In the genomic region with DNA sequence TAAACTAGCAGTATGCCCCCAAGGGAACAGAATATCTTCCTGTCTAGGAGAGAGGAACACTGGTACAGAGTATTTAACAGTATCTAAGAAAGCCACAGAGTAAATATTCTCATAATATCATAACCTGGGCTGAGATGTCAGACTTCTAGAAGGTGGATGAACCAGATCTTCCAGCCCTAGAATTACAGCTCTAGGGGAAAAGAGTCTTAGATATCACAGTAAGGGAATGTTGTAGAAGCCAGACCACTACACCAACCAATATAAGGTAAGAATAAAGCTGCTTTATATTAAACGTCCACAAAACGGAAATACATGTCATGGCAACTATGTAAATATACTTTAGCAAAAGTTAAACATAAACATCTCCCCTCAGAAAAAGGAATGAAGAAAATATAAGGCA, we compare ENCODE assay signal across 18 cellular contexts. TPM values are rescaled to one million over a fixed set of nuclear protein-coding genes. Genes with fewer than 3 reads are reported as not detected.
A peak's percentile ranks its signal among the peaks of the same experiment; 100 is the strongest.
DNase-seq lines count a peak whose midpoint lies in the region; ATAC-seq and TF ChIP-seq lines count a peak whose summit lies in the region.
"Had no signal": no experiment of that assay in that cellular context is flagged by ENCODE, and none has a peak within 500 bp of the region (broad histone marks: within the 10 kb centered on the region; RNA-seq: fewer than 3 reads in every experiment).

No MANE protein-coding gene starts in this region.

- peak overlapping the region; percentile 73 for H3K27ac Mint-ChIP-seq in activated T-cell treated with anti-CD3 and anti-CD28 coated beads, Interleukin-2, amount 50 U/mL, for 72 hours
- H3K27ac Mint-ChIP-seq in activated CD8-positive, alpha-beta T cell treated with anti-CD3 and anti-CD28 coated beads for 36 hours: peak overlapping the region; percentile 89
- H3K27ac Mint-ChIP-seq in stimulated activated naive CD8-positive, alpha-beta T cell treated with anti-CD3 and anti-CD28 coated beads, Interleukin-15, amount 100 ng/mL, for 72 hours: peak overlapping the region; percentile 91 to 95

- H3K4me1 ChIP-seq in foreskin keratinocyte: peaks cover 3% of the 10 kb centered on the region

- intact Hi-C loops in activated CD8-positive, alpha-beta T cell treated with anti-CD3 and anti-CD28 coated beads for 36 hours (cut with micrococcal nuclease): no loop called here

- ATAC-seq in activated T-cell treated with anti-CD3 and anti-CD28 coated beads, Interleukin-2, amount 50 U/mL, for 72 hours (replicated peaks in 1 of 2): no peak
- ATAC-seq in activated CD8-positive, alpha-beta T cell treated with anti-CD3 and anti-CD28 coated beads for 36 hours: no peak
- peak; percentile 11 for ATAC-seq in foreskin keratinocyte
- ATAC-seq in stimulated activated naive CD8-positive, alpha-beta T cell treated with anti-CD3 and anti-CD28 coated beads, Interleukin-15, amount 100 ng/mL, for 72 hours: no peak
- no peak for ATAC-seq in HG03039 (IDR thresholded peaks at IDR 0.05; ENCODE audit: unreplicated experiment)
- ATAC-seq in HG03108 (IDR thresholded peaks at IDR 0.05; ENCODE audit: unreplicated experiment): no peak

- H3K4me1 Mint-ChIP-seq in activated T-cell treated with anti-CD3 and anti-CD28 coated beads, Interleukin-2, amount 50 U/mL, for 72 hours (ENCODE audit: low read depth): peaks cover 76% of the 10 kb centered on the region
- peaks cover 77% of the 10 kb centered on the region for H3K4me1 Mint-ChIP-seq in activated CD8-positive, alpha-beta T cell treated with anti-CD3 and anti-CD28 coated beads for 36 hours (ENCODE audit: low read depth)
- H3K4me1 Mint-ChIP-seq in stimulated activated naive CD8-positive, alpha-beta T cell treated with anti-CD3 and anti-CD28 coated beads, Interleukin-15, amount 100 ng/mL, for 72 hours: peaks cover 82% of the 10 kb centered on the region

- no peak for DNase-seq in activated T-cell treated with anti-CD3 and anti-CD28 coated beads, Interleukin-2, amount 50 U/mL, for 72 hours
- no peak for DNase-seq in activated T-cell treated with anti-CD3 and anti-CD28 coated beads, Interleukin-2, amount 50 U/mL, for 48 hours
- no peak for DNase-seq in activated CD8-positive, alpha-beta T cell treated with anti-CD3 and anti-CD28 coated beads for 36 hours
- DNase-seq in foreskin keratinocyte (no peak), NOMO-1 treated with DMSO at 0.1 percent for 48 hours (lab: John Stamatoyannopoulos, UW; ENCODE audit: unreplicated experiment) (no peak)
- no peak for DNase-seq in stimulated activated naive CD8-positive, alpha-beta T cell treated with anti-CD3 and anti-CD28 coated beads, Interleukin-15, amount 100 ng/mL, for 72 hours
- DNase-seq: DMS153; dorsolateral prefrontal cortex; H9; NCI-H1417 treated with DMSO at 0.1 percent for 48 hours; NCI-H446 treated with DMSO at 0.1 percent for 48 hours; sigmoid colon; stimulated activated CD4-positive, alpha-beta T cell treated with anti-CD3 and anti-CD28 coated beads, Interleukin-4, amount 100 ng/mL, for 24 hours; WERI-Rb-1 had no signal

- no peaks in the 10 kb centered on the region for H3K9me3 Mint-ChIP-seq in activated T-cell treated with anti-CD3 and anti-CD28 coated beads, Interleukin-2, amount 50 U/mL, for 72 hours
- peaks cover 2% of the 10 kb centered on the region for H3K9me3 Mint-ChIP-seq in activated CD8-positive, alpha-beta T cell treated with anti-CD3 and anti-CD28 coated beads for 36 hours
- no peaks in the 10 kb centered on the region for H3K9me3 Mint-ChIP-seq in stimulated activated naive CD8-positive, alpha-beta T cell treated with anti-CD3 and anti-CD28 coated beads, Interleukin-15, amount 100 ng/mL, for 72 hours
- H3K9me3 Mint-ChIP-seq: H9 had no signal

- H3K4me3 Mint-ChIP-seq in activated T-cell treated with anti-CD3 and anti-CD28 coated beads, Interleukin-2, amount 50 U/mL, for 72 hours: peak overlapping the region in 1 of 2 donors; percentile 53
- H3K4me3 Mint-ChIP-seq in activated CD8-positive, alpha-beta T cell treated with anti-CD3 and anti-CD28 coated beads for 36 hours: no peak overlapping the region
- H3K4me3 Mint-ChIP-seq in stimulated activated naive CD8-positive, alpha-beta T cell treated with anti-CD3 and anti-CD28 coated beads, Interleukin-15, amount 100 ng/mL, for 72 hours: peak overlapping the region; percentile 45 to 46
- H3K4me3 Mint-ChIP-seq: H9 had no signal

- H3K27ac ChIP-seq in foreskin keratinocyte: no peak overlapping the region
- H3K27ac ChIP-seq: ascending aorta, neutrophil, sigmoid colon, WERI-Rb-1 had no signal

- H3K27me3 Mint-ChIP-seq in activated T-cell treated with anti-CD3 and anti-CD28 coated beads, Interleukin-2, amount 50 U/mL, for 72 hours (ENCODE audit: low read depth): no peaks in the 10 kb centered on the region
- no peaks in the 10 kb centered on the region for H3K27me3 Mint-ChIP-seq in activated CD8-positive, alpha-beta T cell treated with anti-CD3 and anti-CD28 coated beads for 36 hours
- H3K27me3 Mint-ChIP-seq in stimulated activated naive CD8-positive, alpha-beta T cell treated with anti-CD3 and anti-CD28 coated beads, Interleukin-15, amount 100 ng/mL, for 72 hours: no peaks in the 10 kb centered on the region

- CTCF ChIA-PET in activated CD8-positive, alpha-beta T cell treated with anti-CD3 and anti-CD28 coated beads for 36 hours (lab: Charles Lee): interaction anchor here (1.5 to 2.4 kb wide), 2 partner anchors 12 to 13 kb away, joined by 6 to 7 read pairs; a partner anchor contains a TSS

- no peaks in the 10 kb centered on the region for H3K27me3 ChIP-seq in foreskin keratinocyte
- H3K27me3 ChIP-seq: ascending aorta, dorsolateral prefrontal cortex, neutrophil, sigmoid colon had no signal

- no peak for TF ChIP-seq CTCF in activated CD8-positive, alpha-beta T cell treated with anti-CD3 and anti-CD28 coated beads for 36 hours (IDR thresholded peaks at IDR 0.05)
- TF ChIP-seq CTCF in foreskin keratinocyte (conservative IDR thresholded peaks at IDR 0.05): no peak

- H3K36me3 Mint-ChIP-seq in activated T-cell treated with anti-CD3 and anti-CD28 coated beads, Interleukin-2, amount 50 U/mL, for 72 hours (ENCODE audit: insufficient read depth in 2 of 2): peaks cover 14 to 27% of the 10 kb centered on the region in 2 donors
- peaks cover 34% of the 10 kb centered on the region for H3K36me3 Mint-ChIP-seq in activated CD8-positive, alpha-beta T cell treated with anti-CD3 and anti-CD28 coated beads for 36 hours (ENCODE audit: low read depth)

- POLR2A ChIA-PET in activated CD8-positive, alpha-beta T cell treated with anti-CD3 and anti-CD28 coated beads for 36 hours (lab: Charles Lee): interaction anchor here (0.7 to 4.3 kb wide), 3 partner anchors 8 to 12 kb away, joined by 3 to 19 read pairs (median 4); a partner anchor contains a TSS

RNA-seq across cellular contexts. Expression of a gene that starts 12.4 kb away (rescaled TPM):
- 10 to 100 TPM; 61.3 to 78.2 TPM for total RNA-seq in activated T-cell treated with anti-CD3 and anti-CD28 coated beads, Interleukin-2, amount 50 U/mL, for 72 hours
- 10 to 100 TPM; 40.2 to 40.5 TPM for total RNA-seq in activated CD8-positive, alpha-beta T cell treated with anti-CD3 and anti-CD28 coated beads for 36 hours
- 70.4 and 83.1 TPM in 2 replicates for total RNA-seq in foreskin keratinocyte
- 27.6 and 28.5 TPM in 2 replicates for polyA plus RNA-seq in foreskin keratinocyte

RNA-seq across cellular contexts. Expression of a gene that starts 59.8 kb away (rescaled TPM):
- total RNA-seq in activated T-cell treated with anti-CD3 and anti-CD28 coated beads, Interleukin-2, amount 50 U/mL, for 72 hours: 10 to 100 TPM; 15.1 to 20.0 TPM
- total RNA-seq in activated CD8-positive, alpha-beta T cell treated with anti-CD3 and anti-CD28 coated beads for 36 hours: 10 to 100 TPM; 19.5 to 22.4 TPM
- total RNA-seq in foreskin keratinocyte: 9.2 and 11.3 TPM in 2 replicates
- polyA plus RNA-seq in foreskin keratinocyte: 4.6 and 6.2 TPM in 2 replicates
